ENCODE assay signal across 7 cellular contexts in the genomic region with DNA sequence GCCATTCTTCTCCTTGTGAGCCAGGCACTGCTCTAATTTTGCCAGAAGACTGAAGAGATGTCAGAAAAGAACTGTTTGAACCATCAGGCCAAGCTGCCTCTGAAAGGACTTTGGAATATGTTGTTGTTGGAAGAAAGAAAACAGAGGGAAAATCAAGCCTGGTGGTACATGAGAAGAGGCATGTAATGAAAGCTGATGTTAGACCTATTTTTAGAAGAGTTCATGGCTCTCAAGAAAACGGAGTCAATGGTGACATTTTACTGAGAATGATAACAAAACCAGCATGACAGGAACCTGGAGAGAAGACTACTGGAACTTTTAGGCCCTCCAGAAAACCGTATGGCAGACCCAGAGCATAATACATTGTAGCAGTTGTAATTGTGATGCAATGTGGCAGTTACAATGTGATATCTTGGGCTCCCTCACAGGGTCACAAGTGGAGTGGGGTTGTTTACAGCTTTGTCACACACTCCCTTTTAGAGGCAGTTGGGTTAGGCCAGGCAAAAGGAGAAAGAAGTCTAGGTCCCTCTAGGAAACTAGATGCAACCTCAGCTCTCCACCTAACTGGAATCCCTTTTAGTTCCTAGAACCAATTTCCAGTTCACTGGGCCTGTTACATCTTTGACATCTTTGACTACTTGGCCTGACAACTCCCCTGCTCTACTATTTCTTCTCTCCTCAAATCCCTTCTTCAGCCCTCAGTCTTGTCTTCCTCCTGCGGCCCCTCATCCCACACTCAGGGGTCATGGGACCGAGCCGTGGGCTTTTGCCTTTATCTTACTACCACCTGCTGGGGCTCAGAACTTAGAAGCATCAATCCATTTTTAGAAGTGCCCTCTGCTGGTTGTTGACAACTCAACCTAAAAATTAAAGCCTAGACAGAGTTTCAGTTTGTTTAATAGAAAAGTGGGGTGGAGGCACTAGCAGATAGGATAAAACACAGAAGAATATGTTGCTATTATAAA.
A peak's percentile ranks its signal among the peaks of the same experiment; 100 is the strongest.
DNase-seq lines count a peak whose midpoint lies in the region; ATAC-seq, FAIRE-seq and TF ChIP-seq lines count a peak whose summit lies in the region.

No MANE protein-coding gene starts in this region.

- no peak overlapping the region for H3K4me3 ChIP-seq in OCI-LY7 (ENCODE audit: low read depth, low read length, poor library complexity, severe bottlenecking)
- H3K4me3 ChIP-seq in endodermal cell (ENCODE audit: low read length) = no peak overlapping the region
- H3K4me3 ChIP-seq in small intestine (ENCODE audit: low read depth in 1 of 2, low read length in 2 of 2) = no peak overlapping the region

- no peak overlapping the region for H2AFZ ChIP-seq in OCI-LY7 (ENCODE audit: low read length)

- H3K9me3 Mint-ChIP-seq in endodermal cell = peaks cover 35% of the 10 kb centered on the region

- H3K27ac ChIP-seq in OCI-LY7 (ENCODE audit: low read depth, low read length, poor library complexity, severe bottlenecking) (no peak overlapping the region), endodermal cell (ENCODE audit: low read depth, low read length) (no peak overlapping the region), small intestine (ENCODE audit: low read depth in 1 of 2, low read length in 1 of 2) (no peak overlapping the region)

- POLR2A ChIA-PET in OCI-LY7 (lab: Charles Lee) = interaction anchor here (1.0 kb wide), 1 partner anchor 61 kb away, joined by 3 read pairs; no protein-coding TSS in a partner anchor

- no peaks in the 10 kb centered on the region for H3K79me2 ChIP-seq in OCI-LY7 (ENCODE audit: insufficient read depth, low read depth, low read length)

- BruUV-seq in OCI-LY7 (replicated peaks; lab: Mats Ljungman, UMichigan) = no TSS peak

- ATAC-seq in GM21717 (IDR thresholded peaks at IDR 0.05; ENCODE audit: unreplicated experiment) = peak; percentile 67

- H3K4me1 Mint-ChIP-seq in endodermal cell = peaks cover 13% of the 10 kb centered on the region

- no peak for FAIRE-seq in small intestine (lab: Jason Lieb, UNC)

- H3K36me3 ChIP-seq in OCI-LY7 (ENCODE audit: insufficient read depth, low read length) (no peaks in the 10 kb centered on the region), endodermal cell (ENCODE audit: control insufficient read depth, insufficient read depth, low read length) (no peaks in the 10 kb centered on the region), small intestine (ENCODE audit: control insufficient read depth in 2 of 2, insufficient read depth in 2 of 2, low read length in 2 of 2) (no peaks in the 10 kb centered on the region)

- no peak overlapping the region for H3K27ac Mint-ChIP-seq in endodermal cell

- intact Hi-C loops in OCI-LY7 (cut with micrococcal nuclease; ENCODE audit: unreplicated experiment) = loop anchor here (1.0 to 5.0 kb wide), 2 partner anchors 63 to 162 kb away; a partner anchor contains a TSS

- H3K27me3 ChIP-seq in endodermal cell (ENCODE audit: control insufficient read depth, insufficient read depth, low read length, poor library complexity, severe bottlenecking) (no peaks in the 10 kb centered on the region), small intestine (ENCODE audit: control insufficient read depth in 2 of 2, insufficient read depth in 2 of 2, low read length in 2 of 2) (no peaks in the 10 kb centered on the region)

- TF ChIP-seq CTCF in OCI-LY7 (conservative IDR thresholded peaks at IDR 0.05; ENCODE audit: low read length) (peak; percentile 83), endodermal cell (conservative IDR thresholded peaks at IDR 0.05) (peak; percentile 57)

- H3K9me3 ChIP-seq in OCI-LY7 (ENCODE audit: low read length) (no peaks in the 10 kb centered on the region), endodermal cell (ENCODE audit: control insufficient read depth, low read length) (peaks cover 19% of the 10 kb centered on the region), small intestine (ENCODE audit: control insufficient read depth, low read depth) (no peaks in the 10 kb centered on the region)

- no peak overlapping the region for H3K4me2 ChIP-seq in OCI-LY7 (ENCODE audit: low read length)

- H3K4me1 ChIP-seq in OCI-LY7 (ENCODE audit: insufficient read depth, low read length, poor library complexity, severe bottlenecking) = peaks cover 4% of the 10 kb centered on the region
- H3K4me1 ChIP-seq in endodermal cell (ENCODE audit: control insufficient read depth, insufficient read depth, low read length) = peaks cover 6% of the 10 kb centered on the region
- no peaks in the 10 kb centered on the region for H3K4me1 ChIP-seq in small intestine (ENCODE audit: control insufficient read depth in 2 of 2, insufficient read depth in 1 of 2, low read depth in 1 of 2, low read length in 1 of 2)

- H3K36me3 Mint-ChIP-seq in endodermal cell (ENCODE audit: low read depth) = peaks cover 10% of the 10 kb centered on the region

- no peaks in the 10 kb centered on the region for H4K20me1 ChIP-seq in OCI-LY7 (ENCODE audit: insufficient read depth, low read length)

- H3K4me3 Mint-ChIP-seq in endodermal cell = no peak overlapping the region

- CTCF ChIA-PET in OCI-LY7 (lab: Charles Lee; ENCODE audit: unreplicated experiment) = interaction anchor here (0.6 kb wide), 1 partner anchor 52 kb away, joined by 3 read pairs; no protein-coding TSS in a partner anchor

- H3K9ac ChIP-seq in endodermal cell (ENCODE audit: extremely low read depth, low read length, poor library complexity, severe bottlenecking) = no peak overlapping the region

- DNase-seq in GM03348 (ENCODE audit: low spot score) (peak; percentile 38), OCI-LY7 (ENCODE audit: low spot score) (peak; percentile 55), endodermal cell (no peak), small intestine (peak; percentile 32), NCI-H345 (lab: John Stamatoyannopoulos, UW) (no peak), NCI-H1417 (lab: John Stamatoyannopoulos, UW) (no peak)

- 68 to 74% methylated on average over 3 to 5 of the region's 5 CpGs for WGBS in endodermal cell (ENCODE audit: insufficient coverage in 1 of 2, insufficient read length in 1 of 2), 2 experiments
- 45 to 50% (median 46%) methylated on average over 5 of the region's 5 CpGs for WGBS in small intestine, 3 donors

- no peaks in the 10 kb centered on the region for H3K27me3 Mint-ChIP-seq in endodermal cell (ENCODE audit: insufficient read depth)

- no peaks in the 10 kb centered on the region for H3K9me2 ChIP-seq in OCI-LY7 (ENCODE audit: insufficient read depth, low read length)

Comparison
In these comparisons a context has a peak if more than half of its experiments do, and no peak if none do; other contexts are left out.
1. DNase-seq: peak in GM03348 (single experiment), OCI-LY7 (single experiment) and small intestine (single experiment); none in endodermal cell (single experiment), NCI-H345 (single experiment) and NCI-H1417 (0 of 3).